ENCODE assay signal across 7 cellular contexts in the genomic region with DNA sequence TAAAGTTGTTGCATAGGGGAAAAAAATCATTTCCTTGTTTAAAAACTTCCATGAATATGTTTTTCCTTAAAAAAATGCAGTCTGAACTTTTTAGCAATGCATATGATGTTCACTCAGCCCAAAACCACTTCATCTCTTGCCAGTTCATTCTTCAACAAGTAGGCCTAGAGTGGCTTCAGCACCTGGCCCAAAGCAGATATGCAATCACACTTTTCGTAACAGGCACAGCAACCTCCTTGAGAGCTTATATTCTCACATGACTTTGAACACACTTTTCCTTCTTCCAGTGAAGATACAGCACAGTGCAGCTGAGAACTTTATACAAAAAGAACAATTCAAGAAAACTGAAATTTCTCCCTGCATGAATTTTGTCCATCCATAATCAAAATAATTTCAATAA.
"Had no signal": no experiment of that assay in that cellular context is flagged by ENCODE, and none has a peak within 500 bp of the region (broad histone marks: within the 10 kb centered on the region; RNA-seq: fewer than 3 reads in every experiment).

No MANE protein-coding gene starts in this region.

- DNase-seq: GM23248, GOT3, H7, IMR-90 had no signal

- FAIRE-seq: HTR-8/SVneo, K562 had no signal

- H3K27ac ChIP-seq: GM23248 had no signal

- H3K9me3 ChIP-seq: HAP-1 had no signal

- H3K36me3 ChIP-seq: HAP-1 had no signal

- H3K4me1 ChIP-seq: HAP-1 had no signal

- H3K4me3 ChIP-seq: GM23248, HAP-1, K562 had no signal
